ENCODE assay signal across 7 cellular contexts in the genomic region with DNA sequence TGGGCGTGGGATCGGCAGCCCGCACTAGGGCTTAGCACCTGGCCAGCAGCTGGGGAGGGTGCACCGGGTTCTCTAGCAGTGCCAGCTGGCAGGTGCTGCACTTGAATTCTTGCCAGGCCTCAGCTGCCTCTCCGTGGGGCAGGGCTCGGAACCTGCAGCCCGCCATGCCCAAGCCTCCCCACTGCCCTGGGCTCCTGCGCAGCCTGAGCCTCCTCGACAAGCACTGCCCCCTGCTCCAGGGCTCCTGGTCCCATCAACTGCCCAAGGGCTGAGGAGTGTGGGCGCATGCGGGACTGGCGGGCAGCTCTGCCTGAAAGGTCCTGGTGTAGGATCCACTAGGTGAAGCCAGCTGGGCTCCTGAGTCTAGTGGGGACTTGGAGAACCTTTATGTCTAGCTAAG. TPM values are rescaled to one million over a fixed set of nuclear protein-coding genes. Genes with fewer than 3 reads are reported as not detected.
"Had no signal": no experiment of that assay in that cellular context is flagged by ENCODE, and none has a peak within 500 bp of the region (broad histone marks: within the 10 kb centered on the region; RNA-seq: fewer than 3 reads in every experiment).

No MANE protein-coding gene starts in this region.

- ATAC-seq: GM23338, K562 had no signal

- DNase-seq: H9, HCEC 1CT, IMR-90 had no signal

RNA-seq across cellular contexts. Expression of a gene that starts 34.9 kb away (rescaled TPM):
- total RNA-seq: GM23338, H1, H9, HT-29, IMR-90, K562 had no signal
